In genomic region chrX:103063191-103063845, GRCh38 we compare ENCODE assay signal across 1 cellular context.
TF ChIP-seq lines count a peak whose summit lies in the region.

No MANE protein-coding gene starts in this region.

TF ChIP-seq in HepG2, 621 proteins besides CTCF, POLR2A, EP300 and RAD21 (continued from another document):
- TF ChIP-seq, protein P1, sequence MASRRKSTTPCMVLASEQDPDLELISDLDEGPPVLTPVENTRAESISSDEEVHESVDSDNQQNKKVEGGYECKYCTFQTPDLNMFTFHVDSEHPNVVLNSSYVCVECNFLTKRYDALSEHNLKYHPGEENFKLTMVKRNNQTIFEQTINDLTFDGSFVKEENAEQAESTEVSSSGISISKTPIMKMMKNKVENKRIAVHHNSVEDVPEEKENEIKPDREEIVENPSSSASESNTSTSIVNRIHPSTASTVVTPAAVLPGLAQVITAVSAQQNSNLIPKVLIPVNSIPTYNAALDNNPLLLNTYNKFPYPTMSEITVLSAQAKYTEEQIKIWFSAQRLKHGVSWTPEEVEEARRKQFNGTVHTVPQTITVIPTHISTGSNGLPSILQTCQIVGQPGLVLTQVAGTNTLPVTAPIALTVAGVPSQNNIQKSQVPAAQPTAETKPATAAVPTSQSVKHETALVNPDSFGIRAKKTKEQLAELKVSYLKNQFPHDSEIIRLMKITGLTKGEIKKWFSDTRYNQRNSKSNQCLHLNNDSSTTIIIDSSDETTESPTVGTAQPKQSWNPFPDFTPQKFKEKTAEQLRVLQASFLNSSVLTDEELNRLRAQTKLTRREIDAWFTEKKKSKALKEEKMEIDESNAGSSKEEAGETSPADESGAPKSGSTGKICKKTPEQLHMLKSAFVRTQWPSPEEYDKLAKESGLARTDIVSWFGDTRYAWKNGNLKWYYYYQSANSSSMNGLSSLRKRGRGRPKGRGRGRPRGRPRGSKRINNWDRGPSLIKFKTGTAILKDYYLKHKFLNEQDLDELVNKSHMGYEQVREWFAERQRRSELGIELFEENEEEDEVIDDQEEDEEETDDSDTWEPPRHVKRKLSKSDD (CRISPR knock-in tag; IDR thresholded peaks at IDR 0.05; ENCODE audit: low read depth): 0 out of 2 replicates have a peak, but pooled peaks have one; percentile 70
- TF ChIP-seq ATF1 (CRISPR knock-in tag; IDR thresholded peaks at IDR 0.05) (no peak), ZNF598 (CRISPR knock-in tag; IDR thresholded peaks at IDR 0.05; ENCODE audit: borderline replicate concordance) (no peak), TAF1 (CRISPR knock-in tag; IDR thresholded peaks at IDR 0.05) (peak; percentile 6; the same call in 1 of the 2 replicates), ZSCAN5A (CRISPR knock-in tag; IDR thresholded peaks at IDR 0.05; ENCODE audit: borderline replicate concordance) (no peak), SYNCRIP (IDR thresholded peaks at IDR 0.05; ENCODE audit: insufficient read depth, low read depth, low read length) (no peak), ZBTB38 (CRISPR knock-in tag; IDR thresholded peaks at IDR 0.05) (no peak), ZNF180 (CRISPR knock-in tag; IDR thresholded peaks at IDR 0.05; ENCODE audit: borderline replicate concordance, low read depth) (no peak), ZMYM3 (CRISPR knock-in tag; IDR thresholded peaks at IDR 0.05) (no peak), ZNF317 (CRISPR knock-in tag; IDR thresholded peaks at IDR 0.05) (no peak), YY1 (IDR thresholded peaks at IDR 0.05; ENCODE audit: insufficient read depth, insufficient replicate concordance, low read depth, low read length) (peak; percentile 76), HDAC1 (CRISPR knock-in tag; IDR thresholded peaks at IDR 0.05) (0 out of 2 replicates have a peak, but pooled peaks have one; percentile 18), IRF2 (CRISPR knock-in tag; IDR thresholded peaks at IDR 0.05) (no peak), ZNF589 (CRISPR knock-in tag; conservative IDR thresholded peaks at IDR 0.05) (no peak), REST (IDR thresholded peaks at IDR 0.05; ENCODE audit: borderline replicate concordance in 1 of 2, low read depth in 1 of 2, low read length in 2 of 2) (peak; percentile 59 to 93), BRD4 (CRISPR knock-in tag; IDR thresholded peaks at IDR 0.05) (no peak), MAX (IDR thresholded peaks at IDR 0.05) (0 out of 2 replicates have a peak, but pooled peaks have one; percentile 22), MTF2 (CRISPR knock-in tag; IDR thresholded peaks at IDR 0.05; ENCODE audit: borderline replicate concordance) (no peak), TGIF2 (CRISPR knock-in tag; IDR thresholded peaks at IDR 0.05) (no peak), ZNF891 (CRISPR knock-in tag; IDR thresholded peaks at IDR 0.05) (no peak), HOXA3 (CRISPR knock-in tag; IDR thresholded peaks at IDR 0.05) (peak; percentile 9; the same call in 1 of the 2 replicates), CAMTA2 (CRISPR knock-in tag; IDR thresholded peaks at IDR 0.05; ENCODE audit: borderline replicate concordance) (no peak), GABPB1 (CRISPR knock-in tag; IDR thresholded peaks at IDR 0.05) (peak; percentile 8; the same call in 1 of the 2 replicates), ZNF557 (CRISPR knock-in tag; IDR thresholded peaks at IDR 0.05) (no peak), ZMAT3 (CRISPR knock-in tag; conservative IDR thresholded peaks at IDR 0.05) (no peak), FOXA1 (IDR thresholded peaks at IDR 0.05) (no peak), FOXA1 (CRISPR knock-in tag; IDR thresholded peaks at IDR 0.05) (no peak), MAZ (IDR thresholded peaks at IDR 0.05; ENCODE audit: borderline replicate concordance, low read depth, low read length) (no peak), MAZ (CRISPR knock-in tag; IDR thresholded peaks at IDR 0.05; ENCODE audit: low read depth) (no peak), EED (CRISPR knock-in tag; IDR thresholded peaks at IDR 0.05) (no peak), HNF4A (CRISPR knock-in tag; IDR thresholded peaks at IDR 0.05) (peak; percentile 44), TFAP4 (IDR thresholded peaks at IDR 0.05; ENCODE audit: borderline replicate concordance, low read depth) (peak; percentile 50; the same call in 1 of the 2 replicates), ZSCAN30 (CRISPR knock-in tag; IDR thresholded peaks at IDR 0.05) (no peak), ZSCAN31 (CRISPR knock-in tag; IDR thresholded peaks at IDR 0.05; ENCODE audit: low read depth) (no peak), MTA3 (CRISPR knock-in tag; IDR thresholded peaks at IDR 0.05) (no peak), SMYD3 (CRISPR knock-in tag; IDR thresholded peaks at IDR 0.05) (no peak), MIER2 (CRISPR knock-in tag; IDR thresholded peaks at IDR 0.05) (peak; percentile 86), ZFY (CRISPR knock-in tag; IDR thresholded peaks at IDR 0.05) (0 out of 2 replicates have a peak, but pooled peaks have one; percentile 9), GATA4 (IDR thresholded peaks at IDR 0.05; ENCODE audit: borderline replicate concordance, low read depth) (no peak), NFKBIZ (CRISPR knock-in tag; IDR thresholded peaks at IDR 0.05) (no peak)
- TF ChIP-seq, protein P2, sequence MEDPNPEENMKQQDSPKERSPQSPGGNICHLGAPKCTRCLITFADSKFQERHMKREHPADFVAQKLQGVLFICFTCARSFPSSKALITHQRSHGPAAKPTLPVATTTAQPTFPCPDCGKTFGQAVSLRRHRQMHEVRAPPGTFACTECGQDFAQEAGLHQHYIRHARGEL (CRISPR knock-in tag; IDR thresholded peaks at IDR 0.05): no peak
- TF ChIP-seq, protein P3, sequence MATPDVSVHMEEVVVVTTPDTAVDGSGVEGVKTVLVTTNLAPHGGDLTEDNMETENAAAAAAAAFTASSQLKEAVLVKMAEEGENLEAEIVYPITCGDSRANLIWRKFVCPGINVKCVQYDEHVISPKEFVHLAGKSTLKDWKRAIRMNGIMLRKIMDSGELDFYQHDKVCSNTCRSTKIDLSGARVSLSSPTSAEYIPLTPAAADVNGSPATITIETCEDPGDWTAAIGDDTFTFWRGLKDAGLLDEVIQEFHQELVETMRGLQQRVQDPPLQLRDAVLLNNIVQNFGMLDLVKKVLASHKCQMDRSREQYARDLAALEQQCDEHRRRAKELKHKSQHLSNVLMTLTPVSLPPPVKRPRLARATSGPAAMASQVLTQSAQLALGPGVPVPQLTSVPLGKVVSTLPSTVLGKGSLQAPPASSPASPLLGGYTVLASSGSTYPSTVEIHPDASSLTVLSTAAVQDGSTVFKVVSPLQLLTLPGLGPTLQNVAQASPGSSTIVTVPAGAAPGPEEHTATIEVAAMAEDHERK (CRISPR knock-in tag; IDR thresholded peaks at IDR 0.05; ENCODE audit: low read depth): no peak
- TF ChIP-seq, protein P4, sequence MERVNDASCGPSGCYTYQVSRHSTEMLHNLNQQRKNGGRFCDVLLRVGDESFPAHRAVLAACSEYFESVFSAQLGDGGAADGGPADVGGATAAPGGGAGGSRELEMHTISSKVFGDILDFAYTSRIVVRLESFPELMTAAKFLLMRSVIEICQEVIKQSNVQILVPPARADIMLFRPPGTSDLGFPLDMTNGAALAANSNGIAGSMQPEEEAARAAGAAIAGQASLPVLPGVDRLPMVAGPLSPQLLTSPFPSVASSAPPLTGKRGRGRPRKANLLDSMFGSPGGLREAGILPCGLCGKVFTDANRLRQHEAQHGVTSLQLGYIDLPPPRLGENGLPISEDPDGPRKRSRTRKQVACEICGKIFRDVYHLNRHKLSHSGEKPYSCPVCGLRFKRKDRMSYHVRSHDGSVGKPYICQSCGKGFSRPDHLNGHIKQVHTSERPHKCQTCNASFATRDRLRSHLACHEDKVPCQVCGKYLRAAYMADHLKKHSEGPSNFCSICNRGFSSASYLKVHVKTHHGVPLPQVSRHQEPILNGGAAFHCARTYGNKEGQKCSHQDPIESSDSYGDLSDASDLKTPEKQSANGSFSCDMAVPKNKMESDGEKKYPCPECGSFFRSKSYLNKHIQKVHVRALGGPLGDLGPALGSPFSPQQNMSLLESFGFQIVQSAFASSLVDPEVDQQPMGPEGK (CRISPR knock-in tag; IDR thresholded peaks at IDR 0.05): peak; percentile 60
- TF ChIP-seq, protein P5, sequence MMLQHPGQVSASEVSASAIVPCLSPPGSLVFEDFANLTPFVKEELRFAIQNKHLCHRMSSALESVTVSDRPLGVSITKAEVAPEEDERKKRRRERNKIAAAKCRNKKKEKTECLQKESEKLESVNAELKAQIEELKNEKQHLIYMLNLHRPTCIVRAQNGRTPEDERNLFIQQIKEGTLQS (CRISPR knock-in tag; IDR thresholded peaks at IDR 0.05): no peak
- TF ChIP-seq, protein P6, sequence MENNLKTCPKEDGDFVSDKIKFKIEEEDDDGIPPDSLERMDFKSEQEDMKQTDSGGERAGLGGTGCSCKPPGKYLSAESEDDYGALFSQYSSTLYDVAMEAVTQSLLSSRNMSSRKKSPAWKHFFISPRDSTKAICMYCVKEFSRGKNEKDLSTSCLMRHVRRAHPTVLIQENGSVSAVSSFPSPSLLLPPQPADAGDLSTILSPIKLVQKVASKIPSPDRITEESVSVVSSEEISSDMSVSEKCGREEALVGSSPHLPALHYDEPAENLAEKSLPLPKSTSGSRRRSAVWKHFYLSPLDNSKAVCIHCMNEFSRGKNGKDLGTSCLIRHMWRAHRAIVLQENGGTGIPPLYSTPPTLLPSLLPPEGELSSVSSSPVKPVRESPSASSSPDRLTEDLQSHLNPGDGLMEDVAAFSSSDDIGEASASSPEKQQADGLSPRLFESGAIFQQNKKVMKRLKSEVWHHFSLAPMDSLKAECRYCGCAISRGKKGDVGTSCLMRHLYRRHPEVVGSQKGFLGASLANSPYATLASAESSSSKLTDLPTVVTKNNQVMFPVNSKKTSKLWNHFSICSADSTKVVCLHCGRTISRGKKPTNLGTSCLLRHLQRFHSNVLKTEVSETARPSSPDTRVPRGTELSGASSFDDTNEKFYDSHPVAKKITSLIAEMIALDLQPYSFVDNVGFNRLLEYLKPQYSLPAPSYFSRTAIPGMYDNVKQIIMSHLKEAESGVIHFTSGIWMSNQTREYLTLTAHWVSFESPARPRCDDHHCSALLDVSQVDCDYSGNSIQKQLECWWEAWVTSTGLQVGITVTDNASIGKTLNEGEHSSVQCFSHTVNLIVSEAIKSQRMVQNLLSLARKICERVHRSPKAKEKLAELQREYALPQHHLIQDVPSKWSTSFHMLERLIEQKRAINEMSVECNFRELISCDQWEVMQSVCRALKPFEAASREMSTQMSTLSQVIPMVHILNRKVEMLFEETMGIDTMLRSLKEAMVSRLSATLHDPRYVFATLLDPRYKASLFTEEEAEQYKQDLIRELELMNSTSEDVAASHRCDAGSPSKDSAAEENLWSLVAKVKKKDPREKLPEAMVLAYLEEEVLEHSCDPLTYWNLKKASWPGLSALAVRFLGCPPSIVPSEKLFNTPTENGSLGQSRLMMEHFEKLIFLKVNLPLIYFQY (CRISPR knock-in tag; IDR thresholded peaks at IDR 0.05; ENCODE audit: borderline replicate concordance): no peak
